Comparison of ENCODE assay signal across 1 cellular context in genomic region chr2:64524604-64525322, GRCh38.
TF ChIP-seq lines count a peak whose summit lies in the region.

No MANE protein-coding gene starts in this region.

TF ChIP-seq in WTC11, 78 proteins besides CTCF, POLR2A, EP300 and RAD21 (continued from another document):
- TF ChIP-seq AR (CRISPR knock-in tag; IDR thresholded peaks at IDR 0.05), result no peak
- TF ChIP-seq ZMAT4 (CRISPR knock-in tag; IDR thresholded peaks at IDR 0.05), result no peak
- no peak for TF ChIP-seq ZNF317 (CRISPR knock-in tag; IDR thresholded peaks at IDR 0.05; ENCODE audit: borderline replicate concordance, low read depth)
- TF ChIP-seq IRF1 (CRISPR knock-in tag; IDR thresholded peaks at IDR 0.05), result 0 out of 2 replicates have a peak, but pooled peaks have one; percentile 31
- no peak for TF ChIP-seq SOX15 (CRISPR knock-in tag; IDR thresholded peaks at IDR 0.05)
- TF ChIP-seq ZNF416 (CRISPR knock-in tag; IDR thresholded peaks at IDR 0.05), result no peak
- TF ChIP-seq ATF3 (CRISPR knock-in tag; conservative IDR thresholded peaks at IDR 0.05), result no peak
- no peak for TF ChIP-seq NR1H2 (CRISPR knock-in tag; IDR thresholded peaks at IDR 0.05)
- peak; percentile 19; the same call in 1 of the 2 replicates for TF ChIP-seq TCF7 (CRISPR knock-in tag; IDR thresholded peaks at IDR 0.05; ENCODE audit: low read depth)
- 0 out of 2 replicates have a peak, but pooled peaks have one; percentile 37 for TF ChIP-seq ZNF121 (CRISPR knock-in tag; IDR thresholded peaks at IDR 0.05)
TF ChIP-seq in WTC11: peak in this region for 6.
